8 cellular contexts compared by ENCODE assay signal in the genomic region with DNA sequence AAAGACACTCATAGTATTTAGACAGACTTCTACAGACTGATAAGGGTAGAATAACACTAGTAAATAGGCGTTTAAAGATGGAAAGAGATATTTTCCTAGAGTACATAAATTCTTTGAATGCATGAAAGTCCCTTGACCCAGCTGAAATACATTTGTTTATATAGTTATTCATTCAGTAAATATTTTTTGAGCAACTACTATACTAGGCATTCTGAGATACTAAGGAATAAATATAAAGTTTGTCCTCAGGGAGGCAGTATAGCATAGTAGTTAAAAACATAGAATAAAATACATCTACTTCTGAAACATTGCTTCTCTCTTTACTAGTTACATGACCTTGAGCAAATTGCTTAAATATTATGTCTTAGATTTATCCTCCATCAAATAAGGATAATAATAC. TPM values are rescaled to one million over a fixed set of nuclear protein-coding genes. Genes with fewer than 3 reads are reported as not detected.
A peak's percentile ranks its signal among the peaks of the same experiment; 100 is the strongest.
DNase-seq lines count a peak whose midpoint lies in the region; ATAC-seq and TF ChIP-seq lines count a peak whose summit lies in the region.

No MANE protein-coding gene starts in this region.

- no peaks in the 10 kb centered on the region for H3K4me1 ChIP-seq in OCI-LY7 (ENCODE audit: insufficient read depth, low read length, poor library complexity, severe bottlenecking)

- H2AFZ ChIP-seq in OCI-LY7 (ENCODE audit: low read length), result no peak overlapping the region

- no peaks in the 10 kb centered on the region for H3K36me3 Mint-ChIP-seq in T-helper 17 cell (ENCODE audit: low read depth)

- H3K79me2 ChIP-seq in OCI-LY7 (ENCODE audit: insufficient read depth, low read depth, low read length), result no peaks in the 10 kb centered on the region

- H3K4me3 ChIP-seq in AG04449 (ENCODE audit: low read depth, low read length) (no peak overlapping the region), OCI-LY7 (ENCODE audit: low read depth, low read length, poor library complexity, severe bottlenecking) (no peak overlapping the region), fibroblast of villous mesenchyme (ENCODE audit: low read depth, low read length) (no peak overlapping the region)

- no peak overlapping the region for H3K4me3 Mint-ChIP-seq in T-helper 17 cell

- H3K9me2 ChIP-seq in OCI-LY7 (ENCODE audit: insufficient read depth, low read length), result no peaks in the 10 kb centered on the region

- ATAC-seq in GM18868 (IDR thresholded peaks at IDR 0.05; ENCODE audit: unreplicated experiment) (peak; percentile 76), HG03097 (IDR thresholded peaks at IDR 0.05; ENCODE audit: low FRiP score, unreplicated experiment) (no peak), T-helper 17 cell (no peak)

- intact Hi-C loops in OCI-LY7 (cut with micrococcal nuclease; ENCODE audit: unreplicated experiment), result loop anchor here (2.0 kb wide), 1 partner anchor 203 kb away; no protein-coding TSS in a partner anchor

- H3K27ac ChIP-seq in OCI-LY7 (ENCODE audit: low read depth, low read length, poor library complexity, severe bottlenecking), result no peak overlapping the region

- POLR2A ChIA-PET in AG04449 (lab: Yijun Ruan, JAX) (no interaction called here), OCI-LY7 (lab: Charles Lee) (no interaction called here)

- no peak overlapping the region for H3K27ac Mint-ChIP-seq in T-helper 17 cell

- H3K4me1 Mint-ChIP-seq in T-helper 17 cell, result peaks cover 7% of the 10 kb centered on the region

- H3K36me3 ChIP-seq in OCI-LY7 (ENCODE audit: insufficient read depth, low read length), result no peaks in the 10 kb centered on the region

- H3K9me3 ChIP-seq in OCI-LY7 (ENCODE audit: low read length), result no peaks in the 10 kb centered on the region
- H3K9me3 ChIP-seq in T-helper 17 cell (ENCODE audit: control insufficient read depth, low read length, poor library complexity, severe bottlenecking), result no peaks in the 10 kb centered on the region

- BruUV-seq in OCI-LY7 (replicated peaks; lab: Mats Ljungman, UMichigan), result no TSS peak

- TF ChIP-seq CTCF in AG04449 (IDR thresholded peaks at IDR 0.05; ENCODE audit: insufficient read depth, low read length, missing control alignments), result peak; percentile 5
- TF ChIP-seq CTCF in OCI-LY7 (conservative IDR thresholded peaks at IDR 0.05; ENCODE audit: low read length), result peak; percentile 69
- peak; percentile 17 for TF ChIP-seq CTCF in fibroblast of villous mesenchyme (IDR thresholded peaks at IDR 0.05; ENCODE audit: insufficient read depth, low read depth, low read length)

- H4K20me1 ChIP-seq in OCI-LY7 (ENCODE audit: insufficient read depth, low read length), result no peaks in the 10 kb centered on the region

- CTCF ChIA-PET in AG04449 (lab: Yijun Ruan, JAX) (interaction anchor here (0.8 to 1.9 kb wide), 4 partner anchors 9 to 203 kb away, joined by 3 to 17 read pairs (median 3); no protein-coding TSS in a partner anchor), OCI-LY7 (lab: Charles Lee; ENCODE audit: unreplicated experiment) (no interaction called here)

- H3K27me3 Mint-ChIP-seq in T-helper 17 cell, result no peaks in the 10 kb centered on the region

- DNase-seq in AG04449 (ENCODE audit: low read depth, low spot score) (no peak), OCI-LY7 (ENCODE audit: low spot score) (peak; percentile 14), fibroblast of villous mesenchyme (ENCODE audit: low read depth) (peak; percentile 27), GM19240 (ENCODE audit: insufficient read length, low spot score) (no peak), T-helper 17 cell (no peak)
- no peak for DNase-seq in activated CD4-positive, CD25-positive, alpha-beta regulatory T cell treated with anti-CD3 and anti-CD28 coated beads, Interleukin-2, amount 50 U/mL, for 72 hours

- no peak overlapping the region for H3K4me2 ChIP-seq in OCI-LY7 (ENCODE audit: low read length)

RNA-seq across cellular contexts. Expression of a gene that starts 27.4 kb away (rescaled TPM):
- 2.0 and 9.5 TPM in 2 replicates for total RNA-seq in OCI-LY7 (2014; rRNA removed; shearing (Covaris generic))
- total RNA-seq in OCI-LY7 (2022), result 14.8 and 15.3 TPM in 2 replicates
- total RNA-seq in fibroblast of villous mesenchyme, result 0.43 and 2.6 TPM in 2 replicates
- 1 to 10 TPM; 1.1 to 1.6 TPM for total RNA-seq in T-helper 17 cell

RNA-seq across cellular contexts. Expression of a gene that starts 27.6 kb away (rescaled TPM):
- 56.2 and 63.5 TPM in 2 replicates for total RNA-seq in OCI-LY7 (2014; rRNA removed; shearing (Covaris generic))
- total RNA-seq in OCI-LY7 (2022) (68.2 and 85.7 TPM in 2 replicates), fibroblast of villous mesenchyme (62.2 and 74.7 TPM in 2 replicates), T-helper 17 cell (10 to 100 TPM; 81.3 to 97.0 TPM)

Comparison
In these comparisons a context has a peak if more than half of its experiments do, and no peak if none do; other contexts are left out.
1. DNase-seq: peak in OCI-LY7 (single experiment) and fibroblast of villous mesenchyme (single experiment); none in AG04449 (single experiment), GM19240 (single experiment), T-helper 17 cell (0 of 3) and activated CD4-positive, CD25-positive, alpha-beta regulatory T cell treated with anti-CD3 and anti-CD28 coated beads, Interleukin-2, amount 50 U/mL, for 72 hours (single experiment).
2. CTCF ChIP-seq: peak in every context shown above with its lines; median percentile 69 in OCI-LY7; 17 in fibroblast of villous mesenchyme; 5 in AG04449.